ENCODE assay signal across 1 cellular context in genomic region chr15:51313644-51314280, GRCh38.
TF ChIP-seq lines count a peak whose summit lies in the region.

No MANE protein-coding gene starts in this region.

TF ChIP-seq in HepG2, 621 proteins besides CTCF, POLR2A, EP300 and RAD21 (continued from another document and continues in another):
- TF ChIP-seq ARID5B (CRISPR knock-in tag; IDR thresholded peaks at IDR 0.05) (peak; percentile 93), ZNF331 (CRISPR knock-in tag; IDR thresholded peaks at IDR 0.05) (peak; percentile 75), GFI1 (CRISPR knock-in tag; IDR thresholded peaks at IDR 0.05; ENCODE audit: borderline replicate concordance) (peak; percentile 62; the same call in 1 of the 2 replicates), MXD3 (CRISPR knock-in tag; IDR thresholded peaks at IDR 0.05) (no peak), CERS6 (CRISPR knock-in tag; IDR thresholded peaks at IDR 0.05) (no peak), ZEB1 (IDR thresholded peaks at IDR 0.05; ENCODE audit: insufficient replicate concordance, low read depth) (peak; percentile 87), ZNF281 (CRISPR knock-in tag; IDR thresholded peaks at IDR 0.05; ENCODE audit: borderline replicate concordance) (peak; percentile 33; the same call in 1 of the 2 replicates), ZNF609 (CRISPR knock-in tag; IDR thresholded peaks at IDR 0.05; ENCODE audit: borderline replicate concordance) (peak; percentile 80; the same call in 1 of the 2 replicates), NR2F1 (CRISPR knock-in tag; IDR thresholded peaks at IDR 0.05) (peak in 1 of 2 experiments; percentile 45; a peak in 2 of 4 replicates), ZNF232 (CRISPR knock-in tag; IDR thresholded peaks at IDR 0.05; ENCODE audit: borderline replicate concordance) (peak; percentile 29; the same call in 1 of the 2 replicates), YY1 (IDR thresholded peaks at IDR 0.05; ENCODE audit: insufficient read depth, insufficient replicate concordance, low read depth, low read length) (no peak), MLX (CRISPR knock-in tag; IDR thresholded peaks at IDR 0.05) (peak; percentile 92), ZNF33A (CRISPR knock-in tag; IDR thresholded peaks at IDR 0.05; ENCODE audit: borderline replicate concordance) (no peak), ZNF142 (CRISPR knock-in tag; IDR thresholded peaks at IDR 0.05) (0 out of 2 replicates have a peak, but pooled peaks have one; percentile 30), SIN3B (IDR thresholded peaks at IDR 0.05; ENCODE audit: low read length) (no peak), ASH2L (IDR thresholded peaks at IDR 0.05; ENCODE audit: insufficient read length, low read depth, low read length) (peak; percentile 36), TOE1 (CRISPR knock-in tag; IDR thresholded peaks at IDR 0.05) (no peak), GPN1 (CRISPR knock-in tag; IDR thresholded peaks at IDR 0.05; ENCODE audit: borderline replicate concordance) (no peak), ZSCAN29 (CRISPR knock-in tag; conservative IDR thresholded peaks at IDR 0.05) (no peak), IKZF5 (CRISPR knock-in tag; IDR thresholded peaks at IDR 0.05) (peak; percentile 57; the same call in 1 of the 2 replicates), ZNF652 (CRISPR knock-in tag; IDR thresholded peaks at IDR 0.05; ENCODE audit: borderline replicate concordance, low read depth) (peak; percentile 50; the same call in 1 of the 2 replicates), ZNF207 (IDR thresholded peaks at IDR 0.05; ENCODE audit: borderline replicate concordance) (no peak), STAG1 (CRISPR knock-in tag; IDR thresholded peaks at IDR 0.05) (peak; percentile 22; the same call in 1 of the 2 replicates), ZNF605 (CRISPR knock-in tag; IDR thresholded peaks at IDR 0.05) (peak; percentile 53; the same call in 1 of the 2 replicates), CBX5 (CRISPR knock-in tag; IDR thresholded peaks at IDR 0.05; ENCODE audit: borderline replicate concordance) (peak; percentile 28; the same call in 1 of the 2 replicates), SOX6 (IDR thresholded peaks at IDR 0.05) (no peak), SOX6 (CRISPR knock-in tag; IDR thresholded peaks at IDR 0.05) (peak; percentile 88), PATZ1 (CRISPR knock-in tag; IDR thresholded peaks at IDR 0.05) (peak; percentile 69)
